ENCODE assay signal across 1 cellular context in genomic region chr1:202187040-202187671, GRCh38.
A peak's percentile ranks its signal among the peaks of the same experiment; 100 is the strongest.
TF ChIP-seq lines count a peak whose summit lies in the region.

No MANE protein-coding gene starts in this region.

TF ChIP-seq in K562, 482 proteins besides CTCF, POLR2A, EP300 and RAD21:
- no peak for TF ChIP-seq BRF1 (IDR thresholded peaks at IDR 0.05; ENCODE audit: borderline replicate concordance, extremely low read depth, insufficient read length)
- TF ChIP-seq THAP7 (CRISPR knock-in tag; IDR thresholded peaks at IDR 0.05): no peak
- TF ChIP-seq POLR2G (IDR thresholded peaks at IDR 0.05; ENCODE audit: low read depth, low read length): peak; percentile 65
- TF ChIP-seq HNRNPH1 (optimal IDR thresholded peaks at IDR 0.05; ENCODE audit: low read depth, low read length): no peak
- TF ChIP-seq CGGBP1 (CRISPR knock-in tag; IDR thresholded peaks at IDR 0.05): no peak
